In genomic region chr10:6089334-6090219, GRCh38 we compare ENCODE assay signal across 8 cellular contexts. TPM values are rescaled to one million over a fixed set of nuclear protein-coding genes. Genes with fewer than 3 reads are reported as not detected.
DNase-seq lines count a peak whose midpoint lies in the region; ATAC-seq, FAIRE-seq and TF ChIP-seq lines count a peak whose summit lies in the region.

No MANE protein-coding gene starts in this region.

- H3K27ac Mint-ChIP-seq in activated T-cell treated with anti-CD3 and anti-CD28 coated beads, Interleukin-2, amount 50 U/mL, for 72 hours, result peak overlapping the region; percentile 75

- H3K27me3 ChIP-seq in IMR-90 (ENCODE audit: control insufficient read depth, insufficient read depth, low read length) (no peaks in the 10 kb centered on the region), right atrium auricular region (no peaks in the 10 kb centered on the region)

- H3K9me1 ChIP-seq in IMR-90 (ENCODE audit: insufficient read depth, low read length), result no peaks in the 10 kb centered on the region

- peak overlapping the region; percentile 91 to 92 for H3K4me3 Mint-ChIP-seq in activated T-cell treated with anti-CD3 and anti-CD28 coated beads, Interleukin-2, amount 50 U/mL, for 72 hours

- peaks cover 47% of the 10 kb centered on the region for H4K20me1 ChIP-seq in IMR-90 (ENCODE audit: insufficient read depth, low read length)

- peak overlapping the region; percentile 79 for H3K23ac ChIP-seq in IMR-90 (ENCODE audit: low read depth, low read length)

- TF ChIP-seq POLR2A in IMR-90 (IDR thresholded peaks at IDR 0.05; ENCODE audit: low read depth, low read length), result no peak

- H3K79me1 ChIP-seq in IMR-90 (ENCODE audit: low read depth in 1 of 2, low read length in 2 of 2), result peaks cover 2 to 31% of the 10 kb centered on the region in 2 experiments

- peak overlapping the region; percentile 81 for H3K14ac ChIP-seq in IMR-90 (replicated peaks; ENCODE audit: low read depth, low read length)

- no peak overlapping the region for H2BK120ac ChIP-seq in IMR-90 (ENCODE audit: low read depth, low read length)

- TF ChIP-seq CTCF in C4-2B (conservative IDR thresholded peaks at IDR 0.05) (no peak), IMR-90 (conservative IDR thresholded peaks at IDR 0.05; ENCODE audit: low read depth, low read length) (no peak), right atrium auricular region (IDR thresholded peaks at IDR 0.05) (no peak)

- peak overlapping the region; percentile 43 to 85; a peak in 3 of 4 replicates for H4K8ac ChIP-seq in IMR-90 (ENCODE audit: low read depth in 2 of 2, low read length in 2 of 2)

- H2AFZ ChIP-seq in IMR-90 (replicated peaks; ENCODE audit: low read length, poor library complexity), result peak overlapping the region; percentile 87

- H3K18ac ChIP-seq in IMR-90 (ENCODE audit: low read depth, low read length), result 0 out of 2 replicates have a peak overlapping the region, but pooled peaks have one; percentile 42

- peak overlapping the region; percentile 59 for H2AK5ac ChIP-seq in IMR-90 (ENCODE audit: low read depth, low read length)

- peak overlapping the region; percentile 66 for H4K5ac ChIP-seq in IMR-90 (ENCODE audit: low read depth, low read length)

- H3K9me3 ChIP-seq in IMR-90 (ENCODE audit: control insufficient read depth, insufficient read depth, low read length), result no peaks in the 10 kb centered on the region
- no peaks in the 10 kb centered on the region for H3K9me3 ChIP-seq in right atrium auricular region

- TF ChIP-seq RAD21 in IMR-90 (IDR thresholded peaks at IDR 0.05; ENCODE audit: low read length), result no peak

- peak; percentile 8 for ATAC-seq in IMR-90 (ENCODE audit: low read depth)
- ATAC-seq in activated T-cell treated with anti-CD3 and anti-CD28 coated beads, Interleukin-2, amount 50 U/mL, for 72 hours (replicated peaks in 1 of 2), result peak; percentile 22 to 27
- no peak for ATAC-seq in sciatic nerve

- WGBS in IMR-90 (ENCODE audit: extremely low coverage in 2 of 2, insufficient read length in 1 of 2), 2 experiments, result 1% methylated on average over 29 of the region's 53 CpGs; no CpG with 5 or more reads in 1 of the 2 experiments

- peaks cover 83% of the 10 kb centered on the region for H3K4me1 Mint-ChIP-seq in activated T-cell treated with anti-CD3 and anti-CD28 coated beads, Interleukin-2, amount 50 U/mL, for 72 hours (ENCODE audit: low read depth)

- H2AK9ac ChIP-seq in IMR-90 (replicated peaks; ENCODE audit: low read depth, low read length, poor library complexity), result peak overlapping the region; percentile 91

- H2BK20ac ChIP-seq in IMR-90 (ENCODE audit: low read depth, low read length), result no peak overlapping the region

- no peak for DNase-seq in GM19239 (ENCODE audit: insufficient read length, low spot score)
- no peak for DNase-seq in IMR-90
- peak; percentile 32 to 41 for DNase-seq in activated T-cell treated with anti-CD3 and anti-CD28 coated beads, Interleukin-2, amount 50 U/mL, for 72 hours
- DNase-seq in right atrium auricular region (ENCODE audit: low spot score), result no peak
- DNase-seq in sciatic nerve (ENCODE audit: low spot score), result peak; percentile 62
- no peak for DNase-seq in NCI-H187 treated with DMSO at 0.1 percent for 48 hours (lab: John Stamatoyannopoulos, UW)
- DNase-seq in SKM-1 treated with dmso at 0.1 percent for 144 hours (lab: John Stamatoyannopoulos, UW; ENCODE audit: unreplicated experiment), result no peak

- BruUV-seq in IMR-90 (replicated peaks; lab: Mats Ljungman, UMichigan), result TSS peak; percentile 13

- H3K4me3 ChIP-seq in IMR-90 (ENCODE audit: insufficient read depth, low read depth, low read length) (peak overlapping the region; percentile 99), right atrium auricular region (peak overlapping the region; percentile 94 to 96)

- H3K36me3 Mint-ChIP-seq in activated T-cell treated with anti-CD3 and anti-CD28 coated beads, Interleukin-2, amount 50 U/mL, for 72 hours (ENCODE audit: insufficient read depth in 2 of 2), result peaks cover 4 to 20% of the 10 kb centered on the region in 2 donors

- peak overlapping the region; percentile 99 for H3K4me2 ChIP-seq in IMR-90 (ENCODE audit: low read depth, low read length)

- peak overlapping the region; percentile 38; the same call in 1 of the 2 replicates for H3K4ac ChIP-seq in IMR-90 (ENCODE audit: low read depth, low read length)

- CTCF ChIA-PET in IMR-90 (lab: Yijun Ruan, JAX), result interaction anchor here (0.6 to 1.7 kb wide), 2 partner anchors 144 to 312 kb away, joined by 5 read pairs; no protein-coding TSS in a partner anchor

- dilution Hi-C loops in IMR-90 (cut with HindIII; ENCODE audit: low sequenced_read_pairs, unreplicated experiment), result no loop called here

- peak overlapping the region; percentile 98 for H3K9ac ChIP-seq in IMR-90 (ENCODE audit: low read depth, low read length)

- H3K27ac ChIP-seq in C4-2B (peak overlapping the region; percentile 86), IMR-90 (ENCODE audit: insufficient read depth, low read length) (peak overlapping the region; percentile 91), right atrium auricular region (peak overlapping the region; percentile 82 to 83)

- POLR2A ChIA-PET in IMR-90 (lab: Charles Lee; ENCODE audit: unreplicated experiment), result no interaction called here

- in situ Hi-C loops in IMR-90 (cut with MboI; ENCODE audit: low sequenced_read_pairs), result no loop called here

- H3K27me3 Mint-ChIP-seq in activated T-cell treated with anti-CD3 and anti-CD28 coated beads, Interleukin-2, amount 50 U/mL, for 72 hours (ENCODE audit: low read depth), result no peaks in the 10 kb centered on the region

- H3K9me3 Mint-ChIP-seq in activated T-cell treated with anti-CD3 and anti-CD28 coated beads, Interleukin-2, amount 50 U/mL, for 72 hours, result no peaks in the 10 kb centered on the region

- H4K91ac ChIP-seq in IMR-90 (ENCODE audit: insufficient read depth, low read depth, low read length), result peak overlapping the region; percentile 76

- intact Hi-C loops in IMR-90 (cut with micrococcal nuclease), result loop anchor here (2.0 kb wide), 2 partner anchors 75 to 141 kb away; no protein-coding TSS in a partner anchor
- intact Hi-C loops in sciatic nerve (cut with DNase I), result no loop called here

- H3K36me3 ChIP-seq in IMR-90 (ENCODE audit: control insufficient read depth, insufficient read depth, low read length), result no peaks in the 10 kb centered on the region
- H3K36me3 ChIP-seq in right atrium auricular region, result no peaks in the 10 kb centered on the region

- H3K4me1 ChIP-seq in IMR-90 (ENCODE audit: control insufficient read depth, insufficient read depth, low read length) (peaks cover 13% of the 10 kb centered on the region), right atrium auricular region (peaks cover 0 to 51% of the 10 kb centered on the region in 2 donors)

- peak overlapping the region; percentile 22 for H2BK5ac ChIP-seq in IMR-90 (ENCODE audit: low read depth, low read length, poor library complexity, severe bottlenecking)

- peak overlapping the region; percentile 47 for H3K56ac ChIP-seq in IMR-90 (ENCODE audit: extremely low read depth, insufficient read depth, low read length)

- peak; percentile 75 for FAIRE-seq in GM19239 (lab: Jason Lieb, UNC)

- no peak overlapping the region for H2BK15ac ChIP-seq in IMR-90 (ENCODE audit: low read depth, low read length)

TF ChIP-seq in IMR-90, 13 proteins besides CTCF, POLR2A, EP300 and RAD21:
- TF ChIP-seq SMC3 (IDR thresholded peaks at IDR 0.05; ENCODE audit: low read depth, low read length) (no peak), NFE2L2 (IDR thresholded peaks at IDR 0.05; ENCODE audit: low read depth, low read length) (no peak), MAZ (IDR thresholded peaks at IDR 0.05; ENCODE audit: borderline replicate concordance, low read depth, low read length) (no peak), RFX5 (IDR thresholded peaks at IDR 0.05; ENCODE audit: low read depth, low read length) (no peak), FOS (IDR thresholded peaks at IDR 0.05; ENCODE audit: low read depth, low read length) (no peak), MAFK (IDR thresholded peaks at IDR 0.05; ENCODE audit: low read depth, low read length) (no peak), BHLHE40 (IDR thresholded peaks at IDR 0.05; ENCODE audit: low read depth, low read length) (peak; percentile 60; the same call in 1 of the 2 replicates)
TF ChIP-seq in IMR-90: peak in this region for 1.

RNA-seq across cellular contexts. Expression of gene RBM17, which starts 0.7 kb away (rescaled TPM):
- total RNA-seq in IMR-90 (2012; rRNA removed) (24.6 and 35.6 TPM in 2 replicates), right atrium auricular region (10 to 100 TPM; 27.4 to 30.1 TPM), sciatic nerve (95.0 TPM)
- 42.9 and 56.7 TPM in 2 replicates for polyA plus RNA-seq in IMR-90 (2012; rRNA removed)
- polyA plus RNA-seq in IMR-90 (2012; cell fraction: cytosol; rRNA removed), result 9.1 and 9.6 TPM in 2 replicates
- 38.8 and 95.6 TPM in 2 replicates for polyA plus RNA-seq in IMR-90 (2012; cell fraction: nucleus; rRNA removed; ENCODE audit: low replicate concordance)
- total RNA-seq in activated T-cell treated with anti-CD3 and anti-CD28 coated beads, Interleukin-2, amount 50 U/mL, for 72 hours, result 100 to 1,000 TPM; 156 to 200 TPM

RNA-seq across cellular contexts. Expression of gene IL2RA, which starts 27.4 kb away (rescaled TPM):
- total RNA-seq in IMR-90 (2012; rRNA removed) (not detected in 2 replicates), right atrium auricular region (under 1 TPM; 0.16 to 0.30 TPM), sciatic nerve (1.1 TPM)
- polyA plus RNA-seq in IMR-90 (2012; rRNA removed), result not detected in 2 replicates
- polyA plus RNA-seq in IMR-90 (2012; cell fraction: cytosol; rRNA removed), result not detected in 2 replicates
- polyA plus RNA-seq in IMR-90 (2012; cell fraction: nucleus; rRNA removed; ENCODE audit: low replicate concordance), result not detected in 2 replicates
- 1,000 to 10,000 TPM in 1 of 2 donors, 100 to 1,000 TPM in 1; 848 to 1,110 TPM for total RNA-seq in activated T-cell treated with anti-CD3 and anti-CD28 coated beads, Interleukin-2, amount 50 U/mL, for 72 hours

Comparison
In these comparisons a context has a peak if more than half of its experiments do, and no peak if none do; other contexts are left out.
1. DNase-seq: peak in activated T-cell treated with anti-CD3 and anti-CD28 coated beads, Interleukin-2, amount 50 U/mL, for 72 hours (2 of 2) and sciatic nerve (single experiment); none in GM19239 (single experiment), IMR-90 (single experiment), right atrium auricular region (single experiment), NCI-H187 treated with DMSO at 0.1 percent for 48 hours (single experiment) and SKM-1 treated with dmso at 0.1 percent for 144 hours (single experiment).
2. RNA of gene IL2RA, which starts 27.4 kb away (total RNA-seq): 848 to 1,110 TPM in activated T-cell treated with anti-CD3 and anti-CD28 coated beads, Interleukin-2, amount 50 U/mL, for 72 hours; 1.1 TPM in sciatic nerve (single experiment), 0.16 to 0.30 TPM in right atrium auricular region and not detected in IMR-90; every median in the first group is over 100 times any median in the second.
3. Peak in every context shown above with its lines, with median percentiles within 50 percentile points of each other: H3K27ac ChIP-seq.